In the genomic region with DNA sequence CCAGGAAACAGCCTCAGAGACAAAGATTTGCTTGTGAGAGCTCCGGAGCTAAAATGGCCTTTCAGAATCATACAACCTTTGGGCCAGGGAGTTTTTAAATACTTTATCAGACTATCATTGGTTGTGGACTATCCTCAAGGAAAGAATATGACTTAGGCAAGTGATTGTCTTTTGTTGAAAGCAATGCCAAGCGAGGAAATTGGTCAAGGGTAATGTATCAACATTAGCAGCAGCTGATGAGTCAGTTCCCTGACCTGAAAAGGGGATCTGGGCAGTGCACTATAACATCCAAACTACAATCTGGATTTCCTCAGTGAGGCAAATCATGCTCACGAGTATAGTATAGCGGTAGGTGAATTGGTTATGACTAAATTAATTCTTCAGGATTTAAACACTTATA, we compare ENCODE assay signal across 15 cellular contexts.
"Had no signal": no experiment of that assay in that cellular context is flagged by ENCODE, and none has a peak within 500 bp of the region (broad histone marks: within the 10 kb centered on the region; RNA-seq: fewer than 3 reads in every experiment).

No MANE protein-coding gene starts in this region.

- DNase-seq: activated CD4-positive, alpha-beta T cell treated with anti-CD3 and anti-CD28 coated beads, Interleukin-2, amount 50 U/mL, for 4 hours; activated CD4-positive, CD25-positive, alpha-beta regulatory T cell treated with anti-CD3 and anti-CD28 coated beads, Interleukin-2, amount 50 U/mL, for 72 hours; activated naive CD4-positive, alpha-beta T cell treated with Interleukin-2 at 50 U/mL for 16 hours; activated T-cell treated with anti-CD3 and anti-CD28 coated beads for 4 hours; aorta; glutamatergic neuron; hypothalamus; kidney glomerular epithelial cell; mesendoderm; natural killer cell; retina; stimulated activated naive B cell treated with anti-CD40 and anti-IgM and Interleukin-4, amounts not matched to agents 10 μg/mL and 1 μg/mL and 100 μg/mL, for 72 hours; thyroid gland had no signal

- H3K27me3 ChIP-seq: thyroid gland had no signal

- ATAC-seq: activated T-helper 17 cell treated with anti-CD3 and anti-CD28 coated beads, Interleukin-2, amount 50 U/mL, for 72 hours; esophagus mucosa; natural killer cell; stimulated activated naive B cell treated with anti-CD40 and anti-IgM and Interleukin-4, amounts not matched to agents 10 μg/mL and 1 μg/mL and 100 μg/mL, for 72 hours had no signal

- H3K4me1 ChIP-seq: thyroid gland had no signal

- H3K27ac ChIP-seq: thyroid gland had no signal

- H3K36me3 ChIP-seq: thyroid gland had no signal

- H3K9me3 ChIP-seq: thyroid gland had no signal

- H3K4me3 ChIP-seq: thyroid gland had no signal
